In the genomic region with DNA sequence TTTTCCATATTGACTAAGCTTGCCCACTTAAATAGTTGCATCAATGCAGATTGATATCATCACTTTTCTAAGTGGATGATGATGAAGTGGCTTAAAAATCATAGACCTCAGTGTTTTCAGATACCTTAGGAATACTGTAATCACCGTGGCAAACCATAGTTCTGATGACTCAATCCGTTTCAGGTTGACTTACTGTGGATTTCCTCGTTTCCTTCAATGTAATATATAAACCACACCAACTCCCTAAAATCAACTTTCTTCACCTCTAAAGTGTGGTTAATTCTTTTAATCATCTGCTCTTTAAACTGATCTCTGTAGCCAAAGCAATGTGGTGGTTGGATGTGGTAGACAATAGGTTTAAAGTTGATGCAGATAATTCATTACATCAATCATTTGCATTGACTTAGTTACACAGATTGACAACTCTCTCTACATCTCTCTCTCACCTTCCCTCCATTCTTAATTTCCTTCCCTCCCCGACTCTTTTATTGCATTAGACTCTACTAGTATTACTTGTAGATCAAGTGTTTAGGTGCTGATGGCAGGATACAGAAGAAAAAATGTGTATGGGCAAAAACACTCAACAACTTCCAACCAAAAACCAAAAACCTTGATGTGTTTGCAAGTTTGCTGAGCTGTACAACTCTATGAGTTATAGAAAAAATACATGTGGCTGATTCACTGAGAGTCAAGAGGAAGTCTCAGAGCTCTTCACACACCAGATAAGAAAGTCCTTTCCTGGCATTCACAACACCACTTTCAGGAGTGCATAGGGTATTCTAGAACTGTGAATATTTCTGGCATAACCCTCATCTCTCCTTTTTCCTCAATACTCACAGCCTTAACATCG, we compare ENCODE assay signal across 13 cellular contexts.
DNase-seq lines count a peak whose midpoint lies in the region; ATAC-seq and TF ChIP-seq lines count a peak whose summit lies in the region.
"Had no signal": no experiment of that assay in that cellular context is flagged by ENCODE, and none has a peak within 500 bp of the region (broad histone marks: within the 10 kb centered on the region; RNA-seq: fewer than 3 reads in every experiment).

No MANE protein-coding gene starts in this region.

- H3K9me2 ChIP-seq in GM23338 (ENCODE audit: insufficient read depth) = no peaks in the 10 kb centered on the region

- H3K4me2 ChIP-seq in GM23338 = no peak overlapping the region

- H3K27ac Mint-ChIP-seq in CD4-positive, CD25-positive, alpha-beta regulatory T cell = peak overlapping the region in 1 of 3 donors; percentile 60
- H3K27ac Mint-ChIP-seq in GM23338 = no peak overlapping the region
- H3K27ac Mint-ChIP-seq in activated CD4-positive, alpha-beta memory T cell treated with anti-CD3 and anti-CD28 coated beads, Interleukin-2, amount 10 ng/mL, durations not matched to agents 7 days and 5 days = peak overlapping the region; percentile 83

- no peaks in the 10 kb centered on the region for H3K27me3 ChIP-seq in CD4-positive, CD25-positive, alpha-beta regulatory T cell (ENCODE audit: control insufficient read depth, insufficient read depth, low read length)
- no peaks in the 10 kb centered on the region for H3K27me3 ChIP-seq in GM23338 (ENCODE audit: insufficient read depth)
- H3K27me3 ChIP-seq: ascending aorta, foreskin keratinocyte had no signal

- H3K4me3 ChIP-seq in CD4-positive, CD25-positive, alpha-beta regulatory T cell (ENCODE audit: low read depth, low read length) = no peak overlapping the region
- no peak overlapping the region for H3K4me3 ChIP-seq in GM23338
- H3K4me3 ChIP-seq: ascending aorta had no signal

- H3F3A ChIP-seq in GM23338 (replicated peaks; ENCODE audit: low read depth) = no peaks in the 10 kb centered on the region

- CTCF ChIA-PET in activated CD4-positive, alpha-beta memory T cell treated with anti-CD3 and anti-CD28 coated beads, Interleukin-2, amount 10 ng/mL, durations not matched to agents 7 days and 5 days (lab: Charles Lee) = interaction anchor here (0.7 to 1.4 kb wide), 6 partner anchors 22 to 241 kb away, joined by 3 to 5 read pairs (median 3); no protein-coding TSS in a partner anchor

- peaks cover 6% of the 10 kb centered on the region for H3K27me3 Mint-ChIP-seq in CD4-positive, CD25-positive, alpha-beta regulatory T cell
- H3K27me3 Mint-ChIP-seq in GM23338 (ENCODE audit: insufficient read depth, low read depth, poor library complexity) = no peaks in the 10 kb centered on the region
- peaks cover 6% of the 10 kb centered on the region for H3K27me3 Mint-ChIP-seq in activated CD4-positive, alpha-beta memory T cell treated with anti-CD3 and anti-CD28 coated beads, Interleukin-2, amount 10 ng/mL, durations not matched to agents 7 days and 5 days

- peak; percentile 60 to 64 for ATAC-seq in CD4-positive, CD25-positive, alpha-beta regulatory T cell (ENCODE audit: low read depth in 2 of 2)
- ATAC-seq in GM23338 = no peak
- no peak for ATAC-seq in sciatic nerve
- ATAC-seq: foreskin keratinocyte had no signal

- H3K4me1 Mint-ChIP-seq in CD4-positive, CD25-positive, alpha-beta regulatory T cell = peaks cover 5 to 33% (median 21%) of the 10 kb centered on the region in 4 donors
- peaks cover 7% of the 10 kb centered on the region for H3K4me1 Mint-ChIP-seq in GM23338
- peaks cover 44% of the 10 kb centered on the region for H3K4me1 Mint-ChIP-seq in activated CD4-positive, alpha-beta memory T cell treated with anti-CD3 and anti-CD28 coated beads, Interleukin-2, amount 10 ng/mL, durations not matched to agents 7 days and 5 days

- no peak overlapping the region for H3K4me3 Mint-ChIP-seq in CD4-positive, CD25-positive, alpha-beta regulatory T cell
- no peak overlapping the region for H3K4me3 Mint-ChIP-seq in GM23338
- peak overlapping the region; percentile 8 for H3K4me3 Mint-ChIP-seq in activated CD4-positive, alpha-beta memory T cell treated with anti-CD3 and anti-CD28 coated beads, Interleukin-2, amount 10 ng/mL, durations not matched to agents 7 days and 5 days

- DNase-seq in CD4-positive, CD25-positive, alpha-beta regulatory T cell = peak in 1 of 3 donors; percentile 52
- no peak for DNase-seq in GM23338 (ENCODE audit: low spot score)
- DNase-seq in activated CD4-positive, alpha-beta memory T cell treated with anti-CD3 and anti-CD28 coated beads, Interleukin-2, amount 10 ng/mL, durations not matched to agents 7 days and 5 days = no peak
- DNase-seq in glomerular visceral epithelial cell (ENCODE audit: extremely low spot score) = peak; percentile 93
- no peak for DNase-seq in sciatic nerve (ENCODE audit: low spot score)
- no peak for DNase-seq in medulla oblongata (ENCODE audit: extremely low spot score)
- DNase-seq in superior temporal gyrus (ENCODE audit: extremely low spot score) = no peak
- no peak for DNase-seq in SIG-M5 treated with dmso at 0.1 percent for 504 hours (lab: John Stamatoyannopoulos, UW; ENCODE audit: unreplicated experiment)
- DNase-seq: midbrain, NCI-H1105, T-helper 9 cell had no signal

- H4K20me1 ChIP-seq in GM23338 (replicated peaks; ENCODE audit: insufficient read depth) = no peaks in the 10 kb centered on the region

- H3K79me2 ChIP-seq in GM23338 (replicated peaks; ENCODE audit: insufficient read depth) = no peaks in the 10 kb centered on the region

- no peak overlapping the region for H3K27ac ChIP-seq in CD4-positive, CD25-positive, alpha-beta regulatory T cell (ENCODE audit: insufficient read depth, low read length, poor library complexity, severe bottlenecking)
- H3K27ac ChIP-seq in GM23338 (ENCODE audit: low read depth) = no peak overlapping the region
- H3K27ac ChIP-seq: ascending aorta, foreskin keratinocyte had no signal

- intact Hi-C loops in sciatic nerve (cut with DNase I) = no loop called here

- no peaks in the 10 kb centered on the region for H3K36me3 ChIP-seq in CD4-positive, CD25-positive, alpha-beta regulatory T cell (ENCODE audit: control insufficient read depth, insufficient read depth, low read length)
- H3K36me3 ChIP-seq in GM23338 (ENCODE audit: insufficient read depth) = no peaks in the 10 kb centered on the region
- H3K36me3 ChIP-seq: ascending aorta had no signal

- H3K9me3 ChIP-seq in CD4-positive, CD25-positive, alpha-beta regulatory T cell (ENCODE audit: control insufficient read depth in 2 of 2, low read length in 2 of 2) = no peaks in the 10 kb centered on the region
- H3K9me3 ChIP-seq: ascending aorta had no signal

- H3K36me3 Mint-ChIP-seq in CD4-positive, CD25-positive, alpha-beta regulatory T cell = no peaks in the 10 kb centered on the region
- H3K36me3 Mint-ChIP-seq in GM23338 (ENCODE audit: low read depth) = no peaks in the 10 kb centered on the region
- peaks cover 6% of the 10 kb centered on the region for H3K36me3 Mint-ChIP-seq in activated CD4-positive, alpha-beta memory T cell treated with anti-CD3 and anti-CD28 coated beads, Interleukin-2, amount 10 ng/mL, durations not matched to agents 7 days and 5 days (ENCODE audit: low read depth)

- POLR2A ChIA-PET in activated CD4-positive, alpha-beta memory T cell treated with anti-CD3 and anti-CD28 coated beads, Interleukin-2, amount 10 ng/mL, durations not matched to agents 7 days and 5 days (lab: Charles Lee) = interaction anchor here (0.6 to 3.2 kb wide), 13 partner anchors 9 to 286 kb away, joined by 3 to 26 read pairs (median 4); a partner anchor contains a TSS

- peaks cover 8% of the 10 kb centered on the region for H3K4me1 ChIP-seq in CD4-positive, CD25-positive, alpha-beta regulatory T cell (ENCODE audit: control insufficient read depth, insufficient read depth, low read length, poor library complexity, severe bottlenecking)
- H3K4me1 ChIP-seq in GM23338 (ENCODE audit: insufficient read depth) = no peaks in the 10 kb centered on the region
- H3K4me1 ChIP-seq: ascending aorta, foreskin keratinocyte had no signal

- no peak for TF ChIP-seq CTCF in GM23338 (conservative IDR thresholded peaks at IDR 0.05; ENCODE audit: low read depth in 2 of 2)

- peaks cover 0 to 4% (median 0%) of the 10 kb centered on the region in 7 donors for H3K9me3 Mint-ChIP-seq in CD4-positive, CD25-positive, alpha-beta regulatory T cell
- H3K9me3 Mint-ChIP-seq in GM23338 = no peaks in the 10 kb centered on the region
- H3K9me3 Mint-ChIP-seq in activated CD4-positive, alpha-beta memory T cell treated with anti-CD3 and anti-CD28 coated beads, Interleukin-2, amount 10 ng/mL, durations not matched to agents 7 days and 5 days = no peaks in the 10 kb centered on the region

- H2AFZ ChIP-seq in GM23338 = peak overlapping the region; percentile 44; the same call in 1 of the 2 replicates

TF ChIP-seq in GM23338, 12 proteins besides CTCF, POLR2A, EP300 and RAD21:
- no peak for TF ChIP-seq EZH2 (IDR thresholded peaks at IDR 0.05; ENCODE audit: low read depth, unreplicated experiment)

Comparison
In these comparisons a context has a peak if more than half of its experiments do, and no peak if none do; other contexts are left out.
1. ATAC-seq: peak in CD4-positive, CD25-positive, alpha-beta regulatory T cell (2 of 2); none in GM23338 (single experiment) and sciatic nerve (single experiment).